In the genomic region with DNA sequence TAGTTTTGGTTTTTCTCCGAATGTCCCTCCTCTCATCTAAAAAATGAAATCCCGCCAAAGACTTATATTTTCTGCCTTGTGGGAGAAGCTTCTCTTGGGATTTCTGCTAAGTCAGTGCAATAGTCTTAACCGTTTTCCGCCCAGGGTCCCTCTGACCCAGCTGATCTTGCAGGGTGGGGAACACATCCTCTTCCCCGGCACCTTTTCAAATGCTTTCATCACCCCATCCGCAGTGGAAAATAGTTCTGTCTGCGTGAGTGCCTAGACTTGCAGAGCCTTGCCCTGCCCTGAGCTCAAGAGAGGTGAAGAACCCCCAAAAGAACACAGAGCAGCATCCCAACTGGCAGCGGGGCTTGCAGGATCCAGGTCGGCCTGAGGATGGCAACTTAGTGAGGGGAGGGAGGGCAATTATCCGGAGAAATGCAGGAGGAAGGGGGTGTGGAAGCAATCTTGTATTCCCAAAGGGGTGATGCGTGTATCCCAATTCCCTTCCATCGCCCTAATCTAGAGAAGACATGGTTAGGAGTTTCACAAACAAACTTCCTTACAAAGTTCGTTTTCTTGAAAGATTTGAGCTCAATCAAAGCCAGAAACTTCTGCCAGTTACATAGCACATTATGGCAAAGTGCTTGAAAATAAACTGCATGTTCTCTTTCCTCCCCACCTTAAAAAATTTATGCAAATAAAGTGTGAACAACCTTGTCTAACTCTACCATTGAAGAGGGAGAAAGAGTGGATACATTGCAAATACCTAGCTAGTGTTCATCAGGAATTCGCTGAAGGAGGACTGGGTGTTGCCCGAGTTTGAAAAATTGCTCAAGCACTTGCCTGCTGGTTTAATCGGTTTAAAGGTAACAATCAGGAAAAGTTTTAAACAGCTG, we compare ENCODE assay signal across 18 cellular contexts.
DNase-seq lines count a peak whose midpoint lies in the region; ATAC-seq, FAIRE-seq and TF ChIP-seq lines count a peak whose summit lies in the region.
"Had no signal": no experiment of that assay in that cellular context is flagged by ENCODE, and none has a peak within 500 bp of the region (broad histone marks: within the 10 kb centered on the region; RNA-seq: fewer than 3 reads in every experiment).

No MANE protein-coding gene starts in this region.

- no peaks in the 10 kb centered on the region for H3F3A ChIP-seq in smooth muscle cell (ENCODE audit: low read depth)

- H3K27me3 ChIP-seq in K562 (ENCODE audit: control insufficient read depth in 2 of 2, insufficient read depth in 2 of 2, low read length in 2 of 2): peaks cover 35 to 36% of the 10 kb centered on the region in 2 experiments
- peaks cover 82 to 95% of the 10 kb centered on the region in 2 donors for H3K27me3 ChIP-seq in left lung
- peaks cover 100% of the 10 kb centered on the region for H3K27me3 ChIP-seq in smooth muscle cell (ENCODE audit: low read depth)

- H3K4me2 ChIP-seq in K562 (ENCODE audit: insufficient read depth, low read length) (no peak overlapping the region), smooth muscle cell (peak overlapping the region; percentile 86)

- in situ Hi-C loops in K562 (cut with MboI): no loop called here

- no peak for TF ChIP-seq RAD21 in K562 (CRISPR knock-in tag; conservative IDR thresholded peaks at IDR 0.05 in 1 of 2, IDR thresholded peaks at IDR 0.05 in 1 of 2)

- H2AFZ ChIP-seq in K562 (ENCODE audit: low read depth, low read length): no peak overlapping the region; the same call in 1 of the 2 replicates
- no peak overlapping the region for H2AFZ ChIP-seq in smooth muscle cell (ENCODE audit: low read depth)

- intact Hi-C loops in K562 (cut with micrococcal nuclease): no loop called here
- intact Hi-C loops in left lung (cut with DNase I): no loop called here

- H3K27ac ChIP-seq in K562 (ENCODE audit: extremely low read depth, low read depth, low read length) (no peak overlapping the region), left lung (no peak overlapping the region), smooth muscle cell (ENCODE audit: low read depth) (no peak overlapping the region)
- H3K27ac ChIP-seq: 22Rv1, neutrophil, sigmoid colon, SJSA1 had no signal

- H4K20me1 ChIP-seq in K562 (replicated peaks; ENCODE audit: control insufficient read depth, insufficient read depth, low read length): no peaks in the 10 kb centered on the region
- H4K20me1 ChIP-seq in smooth muscle cell (ENCODE audit: low read depth): no peaks in the 10 kb centered on the region

- peaks cover 10 to 15% of the 10 kb centered on the region in 2 experiments; a peak in 3 of 5 replicates for H3K4me1 ChIP-seq in K562 (replicated peaks in 1 of 2; ENCODE audit: control insufficient read depth in 2 of 2, insufficient read depth in 2 of 2, low read length in 2 of 2)
- peaks cover 0 to 14% of the 10 kb centered on the region in 2 donors for H3K4me1 ChIP-seq in left lung
- peaks cover 29% of the 10 kb centered on the region for H3K4me1 ChIP-seq in smooth muscle cell (ENCODE audit: low read depth)
- H3K4me1 ChIP-seq: BE2C, SJSA1 had no signal

- TF ChIP-seq CTCF in K562 (IDR thresholded peaks at IDR 0.05 in 2 of 3, conservative IDR thresholded peaks at IDR 0.05 in 1 of 3; ENCODE audit: insufficient read depth in 2 of 3, low read depth in 1 of 3, low read length in 3 of 3) (no peak), left lung (IDR thresholded peaks at IDR 0.05) (no peak), smooth muscle cell (IDR thresholded peaks at IDR 0.05; ENCODE audit: borderline replicate concordance, insufficient read depth, poor library complexity, severe bottlenecking) (no peak)

- no peak for TF ChIP-seq EP300 in K562 (IDR thresholded peaks at IDR 0.05; ENCODE audit: low read length)

- TF ChIP-seq POLR2A in K562 (conservative IDR thresholded peaks at IDR 0.05): no peak

- WGBS in K562 (ENCODE audit: insufficient coverage, low coverage, missing lambda C conversion rate): 21% methylated on average over 16 of the region's 16 CpGs
- 7% methylated on average over 16 of the region's 16 CpGs for WGBS in smooth muscle cell (ENCODE audit: low lambda C conversion rate)

- H3K9me1 ChIP-seq in K562 (ENCODE audit: control insufficient read depth, insufficient read depth, low read length): no peaks in the 10 kb centered on the region

- H3K36me3 ChIP-seq in K562 (ENCODE audit: control insufficient read depth, insufficient read depth, low read length) (no peaks in the 10 kb centered on the region), left lung (no peaks in the 10 kb centered on the region), smooth muscle cell (ENCODE audit: low read depth) (no peaks in the 10 kb centered on the region)
- H3K36me3 ChIP-seq: BE2C, neutrophil, sigmoid colon, SJSA1 had no signal

- no peaks in the 10 kb centered on the region for H3K79me2 ChIP-seq in K562 (ENCODE audit: control insufficient read depth, insufficient read depth, low read length)
- no peaks in the 10 kb centered on the region for H3K79me2 ChIP-seq in smooth muscle cell (ENCODE audit: low read depth)

- CTCF ChIA-PET in K562 (lab: Yijun Ruan, JAX; ENCODE audit: low intra/inter-chr PET ratio): no interaction called here

- no TSS peak for BruUV-seq in K562 (replicated peaks; lab: Mats Ljungman, UMichigan)

- H3K9me3 ChIP-seq in K562 (replicated peaks; ENCODE audit: control insufficient read depth, insufficient read depth, low read depth, low read length): no peaks in the 10 kb centered on the region
- H3K9me3 ChIP-seq in left lung: no peaks in the 10 kb centered on the region
- no peaks in the 10 kb centered on the region for H3K9me3 ChIP-seq in smooth muscle cell (replicated peaks; ENCODE audit: low read depth)
- H3K9me3 ChIP-seq: BE2C, neutrophil, sigmoid colon, SJSA1 had no signal

- H3K4me3 ChIP-seq in K562: no peak overlapping the region
- no peak overlapping the region for H3K4me3 ChIP-seq in left lung
- H3K4me3 ChIP-seq in smooth muscle cell: no peak overlapping the region
- H3K4me3 ChIP-seq: SJSA1 had no signal

- DNase-seq in NCI-H510A treated with DMSO at 0.1 percent for 48 hours (lab: John Stamatoyannopoulos, UW) (peak; percentile 0), NCI-H510A (lab: John Stamatoyannopoulos, UW) (no peak), K562 (ENCODE audit: extremely low read depth in 1 of 4, low spot score in 3 of 4) (no peak), left lung (no peak), smooth muscle cell (lab: John Stamatoyannopoulos, UW; ENCODE audit: unreplicated experiment) (no peak), DMS 273 (lab: John Stamatoyannopoulos, UW; ENCODE audit: unreplicated experiment) (no peak), NCI-H2227 (lab: John Stamatoyannopoulos, UW; ENCODE audit: unreplicated experiment) (no peak), NCI-H1048 (lab: John Stamatoyannopoulos, UW) (no peak)
- DNase-seq: BE2C, kidney, NCI-H2081 treated with DMSO at 0.1 percent for 48 hours, NCI-H526 treated with DMSO at 0.1 percent for 48 hours, sigmoid colon had no signal

- POLR2A ChIA-PET in K562 (lab: Yijun Ruan, JAX): interaction anchor here (0.5 to 0.9 kb wide), 4 partner anchors 19 to 1897 kb away, joined by 3 read pairs; no protein-coding TSS in a partner anchor

- ATAC-seq in K562 (peak; percentile 32; the same call in 2 of the 3 replicates), left lung (peak; percentile 19)
- ATAC-seq: HCT116 had no signal

- peak; percentile 37 for FAIRE-seq in K562 (lab: Jason Lieb, UNC)
- FAIRE-seq: GM19239, kidney had no signal

- peak overlapping the region in 1 of 2 experiments; percentile 36; a peak in 1 of 4 replicates for H3K9ac ChIP-seq in K562 (ENCODE audit: insufficient read depth in 1 of 2, low read depth in 2 of 2, low read length in 2 of 2)
- H3K9ac ChIP-seq in smooth muscle cell (ENCODE audit: low read depth): no peak overlapping the region

TF ChIP-seq in K562, 482 proteins besides CTCF, POLR2A, EP300 and RAD21:
- TF ChIP-seq, protein P1, sequence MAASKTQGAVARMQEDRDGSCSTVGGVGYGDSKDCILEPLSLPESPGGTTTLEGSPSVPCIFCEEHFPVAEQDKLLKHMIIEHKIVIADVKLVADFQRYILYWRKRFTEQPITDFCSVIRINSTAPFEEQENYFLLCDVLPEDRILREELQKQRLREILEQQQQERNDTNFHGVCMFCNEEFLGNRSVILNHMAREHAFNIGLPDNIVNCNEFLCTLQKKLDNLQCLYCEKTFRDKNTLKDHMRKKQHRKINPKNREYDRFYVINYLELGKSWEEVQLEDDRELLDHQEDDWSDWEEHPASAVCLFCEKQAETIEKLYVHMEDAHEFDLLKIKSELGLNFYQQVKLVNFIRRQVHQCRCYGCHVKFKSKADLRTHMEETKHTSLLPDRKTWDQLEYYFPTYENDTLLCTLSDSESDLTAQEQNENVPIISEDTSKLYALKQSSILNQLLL (CRISPR knock-in tag; IDR thresholded peaks at IDR 0.05; ENCODE audit: borderline replicate concordance): no peak
- no peak for TF ChIP-seq NUFIP1 (IDR thresholded peaks at IDR 0.05; ENCODE audit: partially characterized antibody)
- TF ChIP-seq JUN (IDR thresholded peaks at IDR 0.05; ENCODE audit: borderline replicate concordance, low read depth, low read length): no peak
- TF ChIP-seq JUN (CRISPR knock-in tag; IDR thresholded peaks at IDR 0.05; ENCODE audit: borderline replicate concordance): no peak
- TF ChIP-seq RNF2 (IDR thresholded peaks at IDR 0.05): 0 out of 2 replicates have a peak, but pooled peaks have one; percentile 26
- TF ChIP-seq ZFP36 (IDR thresholded peaks at IDR 0.05; ENCODE audit: low read depth, low read length, partially characterized antibody): peak; percentile 54
- TF ChIP-seq, protein P2, sequence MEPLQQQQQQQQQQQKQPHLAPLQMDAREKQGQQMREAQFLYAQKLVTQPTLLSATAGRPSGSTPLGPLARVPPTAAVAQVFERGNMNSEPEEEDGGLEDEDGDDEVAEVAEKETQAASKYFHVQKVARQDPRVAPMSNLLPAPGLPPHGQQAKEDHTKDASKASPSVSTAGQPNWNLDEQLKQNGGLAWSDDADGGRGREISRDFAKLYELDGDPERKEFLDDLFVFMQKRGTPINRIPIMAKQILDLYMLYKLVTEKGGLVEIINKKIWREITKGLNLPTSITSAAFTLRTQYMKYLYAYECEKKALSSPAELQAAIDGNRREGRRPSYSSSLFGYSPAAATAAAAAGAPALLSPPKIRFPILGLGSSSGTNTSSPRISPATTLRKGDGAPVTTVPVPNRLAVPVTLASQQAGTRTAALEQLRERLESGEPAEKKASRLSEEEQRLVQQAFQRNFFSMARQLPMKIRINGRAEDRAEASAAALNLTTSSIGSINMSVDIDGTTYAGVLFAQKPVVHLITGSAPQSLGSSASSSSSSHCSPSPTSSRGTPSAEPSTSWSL (CRISPR knock-in tag; IDR thresholded peaks at IDR 0.05; ENCODE audit: borderline replicate concordance): no peak
- TF ChIP-seq CBX8 (IDR thresholded peaks at IDR 0.05; ENCODE audit: borderline replicate concordance, extremely low read depth, low read depth, low read length, poor library complexity, severe bottlenecking): peak; percentile 95
- peak; percentile 97 for TF ChIP-seq CBX2 (IDR thresholded peaks at IDR 0.05; ENCODE audit: insufficient read depth, low read length, poor library complexity, severe bottlenecking)
